Comparison of ENCODE assay signal across 9 cellular contexts in genomic region chr1:201376464-201377374, GRCh38. TPM values are rescaled to one million over a fixed set of nuclear protein-coding genes. Genes with fewer than 3 reads are reported as not detected.
A peak's percentile ranks its signal among the peaks of the same experiment; 100 is the strongest.
DNase-seq lines count a peak whose midpoint lies in the region; ATAC-seq and TF ChIP-seq lines count a peak whose summit lies in the region.
"Had no signal": no experiment of that assay in that cellular context is flagged by ENCODE, and none has a peak within 500 bp of the region (broad histone marks: within the 10 kb centered on the region; RNA-seq: fewer than 3 reads in every experiment).

No MANE protein-coding gene starts in this region.

- H3K9me2 ChIP-seq in MM.1S (replicated peaks; ENCODE audit: insufficient read depth, low read length): no peaks in the 10 kb centered on the region

- H3K36me3 Mint-ChIP-seq in activated naive CD4-positive, alpha-beta T cell treated with anti-CD3 and anti-CD28 coated beads for 36 hours (ENCODE audit: low read depth): no peaks in the 10 kb centered on the region
- H3K36me3 Mint-ChIP-seq in brain: no peaks in the 10 kb centered on the region

- no peaks in the 10 kb centered on the region for H3K79me2 ChIP-seq in MM.1S (ENCODE audit: low read length)

- no peak overlapping the region for H3K9ac ChIP-seq in MM.1S (ENCODE audit: low read length)

- TF ChIP-seq POLR2A in thyroid gland (IDR thresholded peaks at IDR 0.05): no peak

- no peak overlapping the region for H3K27ac ChIP-seq in MM.1S (ENCODE audit: low read length)
- no peak overlapping the region for H3K27ac ChIP-seq in lower lobe of right lung
- no peak overlapping the region for H3K27ac ChIP-seq in thyroid gland

- intact Hi-C loops in activated naive CD4-positive, alpha-beta T cell treated with anti-CD3 and anti-CD28 coated beads for 36 hours (cut with micrococcal nuclease): no loop called here
- intact Hi-C loops in lower lobe of right lung (cut with DNase I) (no loop called here), thyroid gland (cut with DNase I) (no loop called here)

- no peak overlapping the region for H3K4me3 Mint-ChIP-seq in activated naive CD4-positive, alpha-beta T cell treated with anti-CD3 and anti-CD28 coated beads for 36 hours
- peak overlapping the region in 3 of 5 experiments; percentile 39 to 88 (median 80) for H3K4me3 Mint-ChIP-seq in brain
- H3K4me3 Mint-ChIP-seq: central memory CD8-positive, alpha-beta T cell had no signal

- H3K4me3 ChIP-seq in MM.1S (ENCODE audit: low read length): no peak overlapping the region
- H3K4me3 ChIP-seq in lower lobe of right lung: no peak overlapping the region
- H3K4me3 ChIP-seq in thyroid gland (replicated peaks in 1 of 3): no peak overlapping the region

- H3K9me3 Mint-ChIP-seq in activated naive CD4-positive, alpha-beta T cell treated with anti-CD3 and anti-CD28 coated beads for 36 hours: no peaks in the 10 kb centered on the region
- H3K9me3 Mint-ChIP-seq in brain: peaks cover 0 to 5% (median 0%) of the 10 kb centered on the region in 5 experiments
- H3K9me3 Mint-ChIP-seq: central memory CD8-positive, alpha-beta T cell had no signal

- 50 to 51% methylated on average over 11 of the region's 11 CpGs for WGBS in thyroid gland, 2 donors

- H3F3A ChIP-seq in MM.1S (ENCODE audit: insufficient read depth, low read length): no peaks in the 10 kb centered on the region

- CTCF ChIA-PET in activated naive CD4-positive, alpha-beta T cell treated with anti-CD3 and anti-CD28 coated beads for 36 hours (lab: Charles Lee): interaction anchor here (0.6 to 2.9 kb wide), 5 partner anchors 9 to 1330 kb away, joined by 3 to 12 read pairs (median 3); no protein-coding TSS in a partner anchor

- H2AFZ ChIP-seq in MM.1S (ENCODE audit: low read length): no peak overlapping the region

- ATAC-seq in lower lobe of right lung (peak in 1 of 2 donors; percentile 24), GM18502 (IDR thresholded peaks at IDR 0.05; ENCODE audit: poor library complexity, unreplicated experiment) (no peak)

- TF ChIP-seq CTCF in MM.1S (IDR thresholded peaks at IDR 0.05; ENCODE audit: low read length) (peak; percentile 64), brain (conservative IDR thresholded peaks at IDR 0.05) (peak; percentile 52 to 67), lower lobe of right lung (IDR thresholded peaks at IDR 0.05) (peak; percentile 40), thyroid gland (IDR thresholded peaks at IDR 0.05) (peak in 2 of 6 experiments; percentile 22 to 42)

- H3K27me3 ChIP-seq in MM.1S (replicated peaks; ENCODE audit: insufficient read depth, low read length) (peaks cover 56% of the 10 kb centered on the region), lower lobe of right lung (ENCODE audit: low read depth) (peaks cover 7% of the 10 kb centered on the region), thyroid gland (no peaks in the 10 kb centered on the region)

- no peak overlapping the region for H3K4me2 ChIP-seq in MM.1S (ENCODE audit: low read depth, low read length)

- no peaks in the 10 kb centered on the region for H3K4me1 Mint-ChIP-seq in activated naive CD4-positive, alpha-beta T cell treated with anti-CD3 and anti-CD28 coated beads for 36 hours (ENCODE audit: low read depth)
- peaks cover 61% of the 10 kb centered on the region for H3K4me1 Mint-ChIP-seq in brain
- H3K4me1 Mint-ChIP-seq: central memory CD8-positive, alpha-beta T cell had no signal

- peak; percentile 34 for DNase-seq in activated naive CD4-positive, alpha-beta T cell treated with anti-CD3 and anti-CD28 coated beads for 36 hours
- DNase-seq in activated naive CD4-positive, alpha-beta T cell treated with Interleukin-2 at 50 U/mL for 16 hours: no peak
- DNase-seq in MM.1S: peak; percentile 25
- no peak for DNase-seq in lower lobe of right lung
- no peak for DNase-seq in thyroid gland
- DNase-seq in anterior cingulate cortex (lab: John Stamatoyannopoulos, UW): no peak

- H3K27ac Mint-ChIP-seq in activated naive CD4-positive, alpha-beta T cell treated with anti-CD3 and anti-CD28 coated beads for 36 hours: no peak overlapping the region
- H3K27ac Mint-ChIP-seq in brain: peak overlapping the region in 3 of 5 experiments; percentile 70 to 94 (median 88)

- H3K36me3 ChIP-seq in MM.1S (replicated peaks; ENCODE audit: insufficient read depth, low read length) (no peaks in the 10 kb centered on the region), lower lobe of right lung (no peaks in the 10 kb centered on the region), thyroid gland (no peaks in the 10 kb centered on the region)

- H4K20me1 ChIP-seq in MM.1S (ENCODE audit: insufficient read depth, low read length): no peaks in the 10 kb centered on the region

- peaks cover 5% of the 10 kb centered on the region for H3K27me3 Mint-ChIP-seq in activated naive CD4-positive, alpha-beta T cell treated with anti-CD3 and anti-CD28 coated beads for 36 hours (ENCODE audit: low read depth)
- H3K27me3 Mint-ChIP-seq in brain: peaks cover 34% of the 10 kb centered on the region

- H3K4me1 ChIP-seq in MM.1S (ENCODE audit: low read length) (no peaks in the 10 kb centered on the region), lower lobe of right lung (peaks cover 22% of the 10 kb centered on the region), thyroid gland (peaks cover 11 to 22% of the 10 kb centered on the region in 2 donors)

- H3K9me3 ChIP-seq in MM.1S (replicated peaks; ENCODE audit: insufficient read depth, low read length) (no peaks in the 10 kb centered on the region), lower lobe of right lung (no peaks in the 10 kb centered on the region), thyroid gland (no peaks in the 10 kb centered on the region)

RNA-seq across cellular contexts. Expression of gene TNNT2, which starts 0.8 kb away (rescaled TPM):
- not detected for total RNA-seq in activated naive CD4-positive, alpha-beta T cell treated with anti-CD3 and anti-CD28 coated beads for 36 hours
- 11.5 TPM for polyA plus RNA-seq in brain (ENCODE audit: insufficient read depth, low read depth, low replicate concordance)
- total RNA-seq in lower lobe of right lung: 6.4 TPM
- under 1 TPM in 1 of 4 donors, not detected in 3; 0.24 TPM for total RNA-seq in thyroid gland

RNA-seq across cellular contexts. Expression of gene LAD1, which starts 22.4 kb away (rescaled TPM):
- total RNA-seq in activated naive CD4-positive, alpha-beta T cell treated with anti-CD3 and anti-CD28 coated beads for 36 hours: not detected
- polyA plus RNA-seq in brain (ENCODE audit: insufficient read depth, low read depth, low replicate concordance): 5.7 TPM
- 35.3 TPM for total RNA-seq in lower lobe of right lung
- 1 to 10 TPM; 2.9 to 7.4 (median 5.1) TPM for total RNA-seq in thyroid gland

RNA-seq across cellular contexts. Expression of gene TNNI1, which starts 44.8 kb away (rescaled TPM):
- not detected for total RNA-seq in activated naive CD4-positive, alpha-beta T cell treated with anti-CD3 and anti-CD28 coated beads for 36 hours
- polyA plus RNA-seq in brain (ENCODE audit: insufficient read depth, low read depth, low replicate concordance): not detected
- total RNA-seq in lower lobe of right lung (0.21 TPM), thyroid gland (not detected)

Comparison
In these comparisons a context has a peak if more than half of its experiments do, and no peak if none do; other contexts are left out.
1. DNase-seq: peak in activated naive CD4-positive, alpha-beta T cell treated with anti-CD3 and anti-CD28 coated beads for 36 hours (single experiment) and MM.1S (single experiment); none in activated naive CD4-positive, alpha-beta T cell treated with Interleukin-2 at 50 U/mL for 16 hours (single experiment), lower lobe of right lung (single experiment), thyroid gland (0 of 2) and anterior cingulate cortex (0 of 58).